ENCODE assay signal across 13 cellular contexts in the genomic region with DNA sequence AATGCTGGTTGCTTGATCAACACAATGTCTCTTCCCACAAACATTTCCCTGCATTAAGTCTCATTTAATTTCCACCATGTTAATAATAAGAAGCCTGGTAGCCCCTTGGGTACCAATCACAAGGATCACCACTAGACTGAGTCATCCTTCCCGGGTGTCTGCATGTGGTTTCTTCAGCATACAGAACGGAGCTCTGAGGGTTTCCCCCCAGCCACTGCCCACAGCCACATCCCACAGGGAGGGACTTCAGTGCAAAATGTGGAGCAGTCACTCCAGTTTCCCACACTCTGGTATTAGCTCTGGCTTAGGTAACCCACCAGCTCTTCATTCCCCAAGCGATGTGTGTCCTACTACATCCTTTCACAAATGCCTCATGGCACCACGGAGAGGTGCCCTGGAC. TPM values are rescaled to one million over a fixed set of nuclear protein-coding genes. Genes with fewer than 3 reads are reported as not detected.
DNase-seq lines count a peak whose midpoint lies in the region; ATAC-seq and TF ChIP-seq lines count a peak whose summit lies in the region.
"Had no signal": no experiment of that assay in that cellular context is flagged by ENCODE, and none has a peak within 500 bp of the region (broad histone marks: within the 10 kb centered on the region; RNA-seq: fewer than 3 reads in every experiment).

No MANE protein-coding gene starts in this region.

- H3K36me3 ChIP-seq in left lung, result no peaks in the 10 kb centered on the region

- H2BK120ac ChIP-seq in H9 (ENCODE audit: low read depth, low read length, poor library complexity, severe bottlenecking), result no peak overlapping the region

- H3K56ac ChIP-seq in H9 (ENCODE audit: insufficient read length, low read depth, low read length), result no peak overlapping the region

- no peak overlapping the region for H3K4me3 ChIP-seq in left lung
- H3K4me3 ChIP-seq: skin epidermis had no signal

- no peak overlapping the region for H3K4me3 Mint-ChIP-seq in H9
- H3K4me3 Mint-ChIP-seq in activated T-helper 1 cell treated with anti-CD3 and anti-CD28 coated beads, Interleukin-12 subunit alpha, Interleukin-12 subunit beta, Interleukin-2, Interleukin-4 antibody, amounts not matched to agents 30 ng/mL and 10 ng/mL and 1 ng/mL, durations not matched to agents 14 hours and 24 hours and 36 hours, result no peak overlapping the region

- H2BK15ac ChIP-seq in H9 (ENCODE audit: low read depth, low read length), result no peak overlapping the region

- H3K14ac ChIP-seq in H9 (ENCODE audit: insufficient read depth, low read length), result peak overlapping the region; percentile 41; the same call in 1 of the 2 replicates

- H4K91ac ChIP-seq in H9 (ENCODE audit: insufficient read length, low read depth, low read length), result no peak overlapping the region

- H3K4me1 ChIP-seq in H9 (ENCODE audit: insufficient read depth, low read length) (no peaks in the 10 kb centered on the region), left lung (peaks cover 0 to 10% of the 10 kb centered on the region in 2 donors)

- no peaks in the 10 kb centered on the region for H3K79me2 ChIP-seq in H9 (ENCODE audit: insufficient read depth, low read length)

- ATAC-seq in left lung (no peak), HG03520 (IDR thresholded peaks at IDR 0.05; ENCODE audit: unreplicated experiment) (no peak), HG03457 (IDR thresholded peaks at IDR 0.05; ENCODE audit: unreplicated experiment) (no peak)

- no peaks in the 10 kb centered on the region for H3K36me3 Mint-ChIP-seq in H9 (ENCODE audit: insufficient read depth in 1 of 3, low read depth in 3 of 3)
- no peaks in the 10 kb centered on the region for H3K36me3 Mint-ChIP-seq in activated T-helper 1 cell treated with anti-CD3 and anti-CD28 coated beads, Interleukin-12 subunit alpha, Interleukin-12 subunit beta, Interleukin-2, Interleukin-4 antibody, amounts not matched to agents 30 ng/mL and 10 ng/mL and 1 ng/mL, durations not matched to agents 14 hours and 24 hours and 36 hours (ENCODE audit: low read depth)

- no peak overlapping the region for H2AFZ ChIP-seq in H9 (ENCODE audit: low read length)

- peak; percentile 63 for DNase-seq in NK-92 treated with Interleukin-12 subunit alpha and Interleukin-12 subunit beta, amount 100 ng/mL, for 24 hours (lab: John Stamatoyannopoulos, UW)
- no peak for DNase-seq in NK-92 (lab: John Stamatoyannopoulos, UW; ENCODE audit: unreplicated experiment)
- no peak for DNase-seq in H9
- DNase-seq in activated T-helper 1 cell treated with anti-CD3 and anti-CD28 coated beads, Interleukin-12 subunit alpha, Interleukin-12 subunit beta, Interleukin-2, Interleukin-4 antibody, amounts not matched to agents 30 ng/mL and 10 ng/mL and 1 ng/mL, durations not matched to agents 14 hours and 24 hours and 36 hours (ENCODE audit: low spot score), result peak; percentile 19
- DNase-seq in myocyte (ENCODE audit: low read depth), result peak; percentile 96
- DNase-seq in left lung, result no peak
- DNase-seq: 8988T, DMS53, NCI-H1417 treated with DMSO at 0.1 percent for 48 hours had no signal

- no peak overlapping the region for H3K4me2 ChIP-seq in H9 (ENCODE audit: insufficient read depth, insufficient read length, low read length)

- no peak overlapping the region for H3K4ac ChIP-seq in H9 (ENCODE audit: low read depth, low read length)

- no peak overlapping the region for H2BK12ac ChIP-seq in H9 (ENCODE audit: insufficient read length, low read depth, low read length)

- no peak overlapping the region for H2BK20ac ChIP-seq in H9 (ENCODE audit: low read depth, low read length, poor library complexity, severe bottlenecking)

- no peaks in the 10 kb centered on the region for H3K4me1 Mint-ChIP-seq in H9
- peaks cover 17% of the 10 kb centered on the region for H3K4me1 Mint-ChIP-seq in activated T-helper 1 cell treated with anti-CD3 and anti-CD28 coated beads, Interleukin-12 subunit alpha, Interleukin-12 subunit beta, Interleukin-2, Interleukin-4 antibody, amounts not matched to agents 30 ng/mL and 10 ng/mL and 1 ng/mL, durations not matched to agents 14 hours and 24 hours and 36 hours (ENCODE audit: low read depth)

- TF ChIP-seq CTCF in H9 (conservative IDR thresholded peaks at IDR 0.05), result no peak
- no peak for TF ChIP-seq CTCF in left lung (IDR thresholded peaks at IDR 0.05)

- H4K8ac ChIP-seq in H9 (replicated peaks; ENCODE audit: insufficient read length, low read depth, low read length), result no peak overlapping the region

- no peaks in the 10 kb centered on the region for H3K9me3 ChIP-seq in H9 (ENCODE audit: control insufficient read depth, low read depth, low read length)
- no peaks in the 10 kb centered on the region for H3K9me3 ChIP-seq in left lung

- H3T11ph ChIP-seq in H9 (ENCODE audit: low read length), result no peak overlapping the region

- H3K27ac ChIP-seq in H9 (ENCODE audit: insufficient read length, low read depth, low read length), result no peak overlapping the region
- no peak overlapping the region for H3K27ac ChIP-seq in left lung
- H3K27ac ChIP-seq: HL-60, skin epidermis had no signal

- H3K23me2 ChIP-seq in H9 (ENCODE audit: insufficient read length, low read depth, low read length, poor library complexity, severe bottlenecking), result peaks cover 3% of the 10 kb centered on the region

- intact Hi-C loops in activated T-helper 1 cell treated with anti-CD3 and anti-CD28 coated beads, Interleukin-12 subunit alpha, Interleukin-12 subunit beta, Interleukin-2, Interleukin-4 antibody, amounts not matched to agents 30 ng/mL and 10 ng/mL and 1 ng/mL, durations not matched to agents 14 hours and 24 hours and 36 hours (cut with micrococcal nuclease), result loop anchor here (5.0 kb wide), 3 partner anchors 67 to 327 kb away; no protein-coding TSS in a partner anchor
- intact Hi-C loops in left lung (cut with DNase I), result loop anchor here in 1 of 2 donors (10.0 kb wide), 1 partner anchor 489 kb away; no protein-coding TSS in a partner anchor

- no peak overlapping the region for H3K23ac ChIP-seq in H9 (ENCODE audit: insufficient read length, low read depth, low read length)

- H3K18ac ChIP-seq in H9 (ENCODE audit: insufficient read length, low read depth, low read length), result no peak overlapping the region

- H3K27me3 Mint-ChIP-seq in H9 (ENCODE audit: low read depth), result peaks cover 16% of the 10 kb centered on the region
- H3K27me3 Mint-ChIP-seq in activated T-helper 1 cell treated with anti-CD3 and anti-CD28 coated beads, Interleukin-12 subunit alpha, Interleukin-12 subunit beta, Interleukin-2, Interleukin-4 antibody, amounts not matched to agents 30 ng/mL and 10 ng/mL and 1 ng/mL, durations not matched to agents 14 hours and 24 hours and 36 hours (ENCODE audit: insufficient read depth), result peaks cover 34% of the 10 kb centered on the region

- H2AK5ac ChIP-seq in H9 (ENCODE audit: insufficient read length, low read length), result no peak overlapping the region

- no CpG with 5 or more reads among the region's 4 CpGs for WGBS in H9 (ENCODE audit: extremely low coverage, insufficient read length, low lambda C conversion rate)

- no peaks in the 10 kb centered on the region; a peak in 1 of 5 replicates for H3K9me3 Mint-ChIP-seq in H9
- no peaks in the 10 kb centered on the region for H3K9me3 Mint-ChIP-seq in activated T-helper 1 cell treated with anti-CD3 and anti-CD28 coated beads, Interleukin-12 subunit alpha, Interleukin-12 subunit beta, Interleukin-2, Interleukin-4 antibody, amounts not matched to agents 30 ng/mL and 10 ng/mL and 1 ng/mL, durations not matched to agents 14 hours and 24 hours and 36 hours

- H3K9ac ChIP-seq in H9 (ENCODE audit: extremely low read depth, insufficient read length, low read length), result no peak overlapping the region

- no peaks in the 10 kb centered on the region for H3K79me1 ChIP-seq in H9 (ENCODE audit: insufficient read depth, low read depth, low read length, poor library complexity, severe bottlenecking)

- no peaks in the 10 kb centered on the region for H3K27me3 ChIP-seq in H9 (ENCODE audit: insufficient read depth, low read length)
- H3K27me3 ChIP-seq in left lung, result peaks cover 0 to 27% of the 10 kb centered on the region in 2 donors

- no peaks in the 10 kb centered on the region for H4K20me1 ChIP-seq in H9 (ENCODE audit: control insufficient read depth, insufficient read depth, insufficient read length)

- no peak overlapping the region for H2BK5ac ChIP-seq in H9 (ENCODE audit: insufficient read length, low read length)

- H3K27ac Mint-ChIP-seq in H9, result no peak overlapping the region
- H3K27ac Mint-ChIP-seq in activated T-helper 1 cell treated with anti-CD3 and anti-CD28 coated beads, Interleukin-12 subunit alpha, Interleukin-12 subunit beta, Interleukin-2, Interleukin-4 antibody, amounts not matched to agents 30 ng/mL and 10 ng/mL and 1 ng/mL, durations not matched to agents 14 hours and 24 hours and 36 hours, result no peak overlapping the region

- H4K5ac ChIP-seq in H9 (ENCODE audit: insufficient read length, low read depth, low read length), result no peak overlapping the region

RNA-seq across cellular contexts. Expression of gene POLE4, which starts 42.7 kb away (rescaled TPM):
- 34.4 and 44.7 TPM in 2 replicates for total RNA-seq in H9 (2021)
- total RNA-seq in activated T-helper 1 cell treated with anti-CD3 and anti-CD28 coated beads, Interleukin-12 subunit alpha, Interleukin-12 subunit beta, Interleukin-2, Interleukin-4 antibody, amounts not matched to agents 30 ng/mL and 10 ng/mL and 1 ng/mL, durations not matched to agents 14 hours and 24 hours and 36 hours, result 48.4 and 56.7 TPM in 2 replicates
- 16.5 and 16.7 TPM in 2 replicates for total RNA-seq in myocyte
- 59.9 TPM for polyA plus RNA-seq in myocyte (2012)
- total RNA-seq in left lung, result 10 to 100 TPM; 66.9 to 78.0 TPM

Comparison
In these comparisons a context has a peak if more than half of its experiments do, and no peak if none do; other contexts are left out.
1. DNase-seq: peak in NK-92 treated with Interleukin-12 subunit alpha and Interleukin-12 subunit beta, amount 100 ng/mL, for 24 hours (single experiment), activated T-helper 1 cell treated with anti-CD3 and anti-CD28 coated beads, Interleukin-12 subunit alpha, Interleukin-12 subunit beta, Interleukin-2, Interleukin-4 antibody, amounts not matched to agents 30 ng/mL and 10 ng/mL and 1 ng/mL, durations not matched to agents 14 hours and 24 hours and 36 hours (single experiment) and myocyte (single experiment); none in NK-92 (single experiment), H9 (single experiment) and left lung (0 of 2).